In the genomic region with DNA sequence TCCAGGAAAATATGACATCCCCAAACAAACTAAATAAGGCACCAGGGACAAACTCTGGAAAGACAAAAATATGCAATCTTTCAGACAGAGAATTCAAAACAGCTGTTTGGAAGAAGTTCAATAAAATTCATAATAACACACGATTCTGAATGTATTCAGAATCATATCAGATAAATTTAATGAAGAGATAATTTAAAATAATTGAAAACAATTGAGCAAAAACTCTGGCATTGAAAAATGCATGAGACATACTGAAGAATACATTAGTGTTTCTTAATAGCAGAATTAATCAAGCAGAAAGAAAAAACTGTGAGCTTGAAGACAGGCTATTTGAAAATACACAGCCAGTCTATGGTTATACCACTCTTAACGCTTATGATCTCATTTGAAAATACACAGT, we compare ENCODE assay signal across 9 cellular contexts.
"Had no signal": no experiment of that assay in that cellular context is flagged by ENCODE, and none has a peak within 500 bp of the region (broad histone marks: within the 10 kb centered on the region; RNA-seq: fewer than 3 reads in every experiment).

No MANE protein-coding gene starts in this region.

- ATAC-seq: GM23338, HCT116 had no signal

- H3K4me1 ChIP-seq: HAP-1 had no signal

- H3K27ac ChIP-seq: GM23248 had no signal

- H2AFZ ChIP-seq: GM23248, GM23338 had no signal

- H3K9ac ChIP-seq: GM23248 had no signal

- DNase-seq: GM23248, GOT3, H7, H9, HCEC 1CT, HFFc6 had no signal

- H3K4me3 ChIP-seq: GM23248, GM23338, HAP-1 had no signal

- H3K9me3 ChIP-seq: HAP-1 had no signal

- H3K36me3 ChIP-seq: HAP-1 had no signal

- H3K4me2 ChIP-seq: GM23338 had no signal
